ENCODE assay signal across 1 cellular context in the genomic region with DNA sequence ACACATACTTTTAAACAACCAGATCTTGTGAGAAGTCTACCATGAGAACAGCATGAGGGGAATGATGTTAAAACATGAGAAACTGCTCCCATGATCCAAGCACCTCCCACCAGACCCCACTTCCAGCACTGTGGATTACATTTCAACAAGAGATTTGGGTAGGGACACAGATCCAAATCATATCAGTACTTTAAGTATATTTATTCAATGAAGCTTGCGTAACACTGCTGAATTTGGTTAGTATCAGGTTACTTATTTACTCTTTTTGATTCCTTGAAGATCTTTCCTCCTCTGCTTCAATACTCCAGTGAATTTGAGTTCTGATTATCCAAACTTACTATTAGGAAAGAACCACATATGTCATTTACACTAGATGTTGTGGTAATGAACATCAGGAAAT.
TF ChIP-seq lines count a peak whose summit lies in the region.

No MANE protein-coding gene starts in this region.

TF ChIP-seq in GM23338, 12 proteins besides CTCF, POLR2A, EP300 and RAD21 (continued from another document):
- TF ChIP-seq, protein P1, sequence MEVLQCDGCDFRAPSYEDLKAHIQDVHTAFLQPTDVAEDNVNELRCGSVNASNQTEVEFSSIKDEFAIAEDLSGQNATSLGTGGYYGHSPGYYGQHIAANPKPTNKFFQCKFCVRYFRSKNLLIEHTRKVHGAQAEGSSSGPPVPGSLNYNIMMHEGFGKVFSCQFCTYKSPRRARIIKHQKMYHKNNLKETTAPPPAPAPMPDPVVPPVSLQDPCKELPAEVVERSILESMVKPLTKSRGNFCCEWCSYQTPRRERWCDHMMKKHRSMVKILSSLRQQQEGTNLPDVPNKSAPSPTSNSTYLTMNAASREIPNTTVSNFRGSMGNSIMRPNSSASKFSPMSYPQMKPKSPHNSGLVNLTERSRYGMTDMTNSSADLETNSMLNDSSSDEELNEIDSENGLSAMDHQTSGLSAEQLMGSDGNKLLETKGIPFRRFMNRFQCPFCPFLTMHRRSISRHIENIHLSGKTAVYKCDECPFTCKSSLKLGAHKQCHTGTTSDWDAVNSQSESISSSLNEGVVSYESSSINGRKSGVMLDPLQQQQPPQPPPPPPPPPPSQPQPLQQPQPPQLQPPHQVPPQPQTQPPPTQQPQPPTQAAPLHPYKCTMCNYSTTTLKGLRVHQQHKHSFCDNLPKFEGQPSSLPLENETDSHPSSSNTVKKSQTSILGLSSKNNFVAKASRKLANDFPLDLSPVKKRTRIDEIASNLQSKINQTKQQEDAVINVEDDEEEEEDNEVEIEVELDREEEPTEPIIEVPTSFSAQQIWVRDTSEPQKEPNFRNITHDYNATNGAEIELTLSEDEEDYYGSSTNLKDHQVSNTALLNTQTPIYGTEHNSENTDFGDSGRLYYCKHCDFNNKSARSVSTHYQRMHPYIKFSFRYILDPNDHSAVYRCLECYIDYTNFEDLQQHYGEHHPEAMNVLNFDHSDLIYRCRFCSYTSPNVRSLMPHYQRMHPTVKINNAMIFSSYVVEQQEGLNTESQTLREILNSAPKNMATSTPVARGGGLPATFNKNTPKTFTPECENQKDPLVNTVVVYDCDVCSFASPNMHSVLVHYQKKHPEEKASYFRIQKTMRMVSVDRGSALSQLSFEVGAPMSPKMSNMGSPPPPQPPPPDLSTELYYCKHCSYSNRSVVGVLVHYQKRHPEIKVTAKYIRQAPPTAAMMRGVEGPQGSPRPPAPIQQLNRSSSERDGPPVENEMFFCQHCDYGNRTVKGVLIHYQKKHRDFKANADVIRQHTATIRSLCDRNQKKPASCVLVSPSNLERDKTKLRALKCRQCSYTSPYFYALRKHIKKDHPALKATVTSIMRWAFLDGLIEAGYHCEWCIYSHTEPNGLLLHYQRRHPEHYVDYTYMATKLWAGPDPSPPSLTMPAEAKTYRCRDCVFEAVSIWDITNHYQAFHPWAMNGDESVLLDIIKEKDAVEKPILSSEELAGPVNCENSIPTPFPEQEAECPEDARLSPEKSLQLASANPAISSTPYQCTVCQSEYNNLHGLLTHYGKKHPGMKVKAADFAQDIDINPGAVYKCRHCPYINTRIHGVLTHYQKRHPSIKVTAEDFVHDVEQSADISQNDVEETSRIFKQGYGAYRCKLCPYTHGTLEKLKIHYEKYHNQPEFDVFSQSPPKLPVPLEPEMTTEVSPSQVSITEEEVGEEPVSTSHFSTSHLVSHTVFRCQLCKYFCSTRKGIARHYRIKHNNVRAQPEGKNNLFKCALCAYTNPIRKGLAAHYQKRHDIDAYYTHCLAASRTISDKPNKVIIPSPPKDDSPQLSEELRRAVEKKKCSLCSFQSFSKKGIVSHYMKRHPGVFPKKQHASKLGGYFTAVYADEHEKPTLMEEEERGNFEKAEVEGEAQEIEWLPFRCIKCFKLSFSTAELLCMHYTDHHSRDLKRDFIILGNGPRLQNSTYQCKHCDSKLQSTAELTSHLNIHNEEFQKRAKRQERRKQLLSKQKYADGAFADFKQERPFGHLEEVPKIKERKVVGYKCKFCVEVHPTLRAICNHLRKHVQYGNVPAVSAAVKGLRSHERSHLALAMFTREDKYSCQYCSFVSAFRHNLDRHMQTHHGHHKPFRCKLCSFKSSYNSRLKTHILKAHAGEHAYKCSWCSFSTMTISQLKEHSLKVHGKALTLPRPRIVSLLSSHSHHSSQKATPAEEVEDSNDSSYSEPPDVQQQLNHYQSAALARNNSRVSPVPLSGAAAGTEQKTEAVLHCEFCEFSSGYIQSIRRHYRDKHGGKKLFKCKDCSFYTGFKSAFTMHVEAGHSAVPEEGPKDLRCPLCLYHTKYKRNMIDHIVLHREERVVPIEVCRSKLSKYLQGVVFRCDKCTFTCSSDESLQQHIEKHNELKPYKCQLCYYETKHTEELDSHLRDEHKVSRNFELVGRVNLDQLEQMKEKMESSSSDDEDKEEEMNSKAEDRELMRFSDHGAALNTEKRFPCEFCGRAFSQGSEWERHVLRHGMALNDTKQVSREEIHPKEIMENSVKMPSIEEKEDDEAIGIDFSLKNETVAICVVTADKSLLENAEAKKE (CRISPR knock-in tag; IDR thresholded peaks at IDR 0.05) = no peak
- TF ChIP-seq EZH2 (IDR thresholded peaks at IDR 0.05; ENCODE audit: low read depth, unreplicated experiment) = no peak
- no peak for TF ChIP-seq STAT1 (IDR thresholded peaks at IDR 0.05; ENCODE audit: unreplicated experiment)
- no peak for TF ChIP-seq ZNF331 (CRISPR knock-in tag; IDR thresholded peaks at IDR 0.05; ENCODE audit: low read depth)
- TF ChIP-seq ZNF114 (CRISPR knock-in tag; IDR thresholded peaks at IDR 0.05) = no peak
- TF ChIP-seq EZH2phosphoT487 (IDR thresholded peaks at IDR 0.05; ENCODE audit: unreplicated experiment) = no peak
- TF ChIP-seq, protein P2, sequence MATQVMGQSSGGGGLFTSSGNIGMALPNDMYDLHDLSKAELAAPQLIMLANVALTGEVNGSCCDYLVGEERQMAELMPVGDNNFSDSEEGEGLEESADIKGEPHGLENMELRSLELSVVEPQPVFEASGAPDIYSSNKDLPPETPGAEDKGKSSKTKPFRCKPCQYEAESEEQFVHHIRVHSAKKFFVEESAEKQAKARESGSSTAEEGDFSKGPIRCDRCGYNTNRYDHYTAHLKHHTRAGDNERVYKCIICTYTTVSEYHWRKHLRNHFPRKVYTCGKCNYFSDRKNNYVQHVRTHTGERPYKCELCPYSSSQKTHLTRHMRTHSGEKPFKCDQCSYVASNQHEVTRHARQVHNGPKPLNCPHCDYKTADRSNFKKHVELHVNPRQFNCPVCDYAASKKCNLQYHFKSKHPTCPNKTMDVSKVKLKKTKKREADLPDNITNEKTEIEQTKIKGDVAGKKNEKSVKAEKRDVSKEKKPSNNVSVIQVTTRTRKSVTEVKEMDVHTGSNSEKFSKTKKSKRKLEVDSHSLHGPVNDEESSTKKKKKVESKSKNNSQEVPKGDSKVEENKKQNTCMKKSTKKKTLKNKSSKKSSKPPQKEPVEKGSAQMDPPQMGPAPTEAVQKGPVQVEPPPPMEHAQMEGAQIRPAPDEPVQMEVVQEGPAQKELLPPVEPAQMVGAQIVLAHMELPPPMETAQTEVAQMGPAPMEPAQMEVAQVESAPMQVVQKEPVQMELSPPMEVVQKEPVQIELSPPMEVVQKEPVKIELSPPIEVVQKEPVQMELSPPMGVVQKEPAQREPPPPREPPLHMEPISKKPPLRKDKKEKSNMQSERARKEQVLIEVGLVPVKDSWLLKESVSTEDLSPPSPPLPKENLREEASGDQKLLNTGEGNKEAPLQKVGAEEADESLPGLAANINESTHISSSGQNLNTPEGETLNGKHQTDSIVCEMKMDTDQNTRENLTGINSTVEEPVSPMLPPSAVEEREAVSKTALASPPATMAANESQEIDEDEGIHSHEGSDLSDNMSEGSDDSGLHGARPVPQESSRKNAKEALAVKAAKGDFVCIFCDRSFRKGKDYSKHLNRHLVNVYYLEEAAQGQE (IDR thresholded peaks at IDR 0.05; ENCODE audit: unreplicated experiment) = no peak
